2 cellular contexts compared by ENCODE assay signal in the genomic region with DNA sequence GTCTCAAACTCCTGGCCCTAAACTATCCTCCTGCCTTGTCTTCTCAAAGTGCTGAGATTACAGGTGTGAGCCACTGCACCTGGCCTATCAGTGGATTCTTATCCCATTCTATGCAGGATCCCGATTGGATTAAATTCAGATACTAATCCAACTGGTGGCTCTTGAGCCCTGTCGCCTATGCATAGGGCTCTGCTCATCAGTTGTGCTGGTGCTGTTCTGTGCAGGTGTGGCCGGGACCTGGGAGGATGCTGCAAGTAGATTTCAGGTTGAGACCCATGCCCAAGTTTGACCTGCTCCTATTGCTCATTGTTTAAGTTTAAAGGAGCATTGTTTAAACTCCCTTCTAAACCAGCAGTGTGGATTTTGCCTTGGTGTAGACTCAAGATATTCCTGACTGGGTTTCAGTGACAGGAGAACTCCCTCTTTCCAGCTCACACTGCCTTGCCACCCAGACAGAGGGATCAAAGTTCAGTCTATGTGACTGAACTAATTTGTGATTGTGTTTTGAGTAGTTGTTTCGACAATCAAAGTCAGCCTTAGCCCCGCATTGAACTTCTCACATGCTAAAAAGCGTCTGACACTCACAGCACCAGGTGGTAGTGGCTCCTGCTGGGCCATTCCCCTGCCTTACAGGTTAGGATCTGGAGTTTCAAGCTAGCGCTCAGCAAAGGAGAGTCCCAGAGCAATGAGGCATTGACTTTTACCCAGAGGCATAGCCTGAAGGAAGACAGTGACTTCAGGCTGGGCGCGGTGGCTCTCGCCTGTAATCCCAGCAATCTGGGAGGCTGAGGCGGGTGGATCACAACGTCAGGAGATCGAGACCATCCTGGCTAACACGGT.
TF ChIP-seq lines count a peak whose summit lies in the region.

No MANE protein-coding gene starts in this region.

TF ChIP-seq in HepG2, 621 proteins besides CTCF, POLR2A, EP300 and RAD21 (continues in another document):
- TF ChIP-seq MZF1 (CRISPR knock-in tag; IDR thresholded peaks at IDR 0.05; ENCODE audit: borderline replicate concordance): no peak
- TF ChIP-seq ZNF263 (CRISPR knock-in tag; IDR thresholded peaks at IDR 0.05): no peak
- no peak for TF ChIP-seq ETV6 (CRISPR knock-in tag; conservative IDR thresholded peaks at IDR 0.05)
- TF ChIP-seq ISX (CRISPR knock-in tag; conservative IDR thresholded peaks at IDR 0.05): no peak
- TF ChIP-seq, protein P1, sequence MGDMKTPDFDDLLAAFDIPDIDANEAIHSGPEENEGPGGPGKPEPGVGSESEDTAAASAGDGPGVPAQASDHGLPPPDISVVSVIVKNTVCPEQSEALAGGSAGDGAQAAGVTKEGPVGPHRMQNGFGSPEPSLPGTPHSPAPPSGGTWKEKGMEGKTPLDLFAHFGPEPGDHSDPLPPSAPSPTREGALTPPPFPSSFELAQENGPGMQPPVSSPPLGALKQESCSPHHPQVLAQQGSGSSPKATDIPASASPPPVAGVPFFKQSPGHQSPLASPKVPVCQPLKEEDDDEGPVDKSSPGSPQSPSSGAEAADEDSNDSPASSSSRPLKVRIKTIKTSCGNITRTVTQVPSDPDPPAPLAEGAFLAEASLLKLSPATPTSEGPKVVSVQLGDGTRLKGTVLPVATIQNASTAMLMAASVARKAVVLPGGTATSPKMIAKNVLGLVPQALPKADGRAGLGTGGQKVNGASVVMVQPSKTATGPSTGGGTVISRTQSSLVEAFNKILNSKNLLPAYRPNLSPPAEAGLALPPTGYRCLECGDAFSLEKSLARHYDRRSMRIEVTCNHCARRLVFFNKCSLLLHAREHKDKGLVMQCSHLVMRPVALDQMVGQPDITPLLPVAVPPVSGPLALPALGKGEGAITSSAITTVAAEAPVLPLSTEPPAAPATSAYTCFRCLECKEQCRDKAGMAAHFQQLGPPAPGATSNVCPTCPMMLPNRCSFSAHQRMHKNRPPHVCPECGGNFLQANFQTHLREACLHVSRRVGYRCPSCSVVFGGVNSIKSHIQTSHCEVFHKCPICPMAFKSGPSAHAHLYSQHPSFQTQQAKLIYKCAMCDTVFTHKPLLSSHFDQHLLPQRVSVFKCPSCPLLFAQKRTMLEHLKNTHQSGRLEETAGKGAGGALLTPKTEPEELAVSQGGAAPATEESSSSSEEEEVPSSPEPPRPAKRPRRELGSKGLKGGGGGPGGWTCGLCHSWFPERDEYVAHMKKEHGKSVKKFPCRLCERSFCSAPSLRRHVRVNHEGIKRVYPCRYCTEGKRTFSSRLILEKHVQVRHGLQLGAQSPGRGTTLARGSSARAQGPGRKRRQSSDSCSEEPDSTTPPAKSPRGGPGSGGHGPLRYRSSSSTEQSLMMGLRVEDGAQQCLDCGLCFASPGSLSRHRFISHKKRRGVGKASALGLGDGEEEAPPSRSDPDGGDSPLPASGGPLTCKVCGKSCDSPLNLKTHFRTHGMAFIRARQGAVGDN (CRISPR knock-in tag; IDR thresholded peaks at IDR 0.05): peak; percentile 27; the same call in 1 of the 2 replicates
- no peak for TF ChIP-seq ZNF589 (CRISPR knock-in tag; conservative IDR thresholded peaks at IDR 0.05)
- TF ChIP-seq ZNF558 (CRISPR knock-in tag; IDR thresholded peaks at IDR 0.05; ENCODE audit: borderline replicate concordance): no peak
- TF ChIP-seq NFE2L2 (IDR thresholded peaks at IDR 0.05; ENCODE audit: low read length): no peak
- TF ChIP-seq ZMYM4 (CRISPR knock-in tag; IDR thresholded peaks at IDR 0.05): peak; percentile 15; the same call in 1 of the 2 replicates
- peak; percentile 48 for TF ChIP-seq HNF4A (CRISPR knock-in tag; IDR thresholded peaks at IDR 0.05)
- no peak for TF ChIP-seq RNF2 (conservative IDR thresholded peaks at IDR 0.05; ENCODE audit: low read depth)
- TF ChIP-seq FOXP1 (IDR thresholded peaks at IDR 0.05): no peak
- TF ChIP-seq FOXP1 (CRISPR knock-in tag; IDR thresholded peaks at IDR 0.05): no peak
- no peak for TF ChIP-seq PHF21A (CRISPR knock-in tag; IDR thresholded peaks at IDR 0.05)
- TF ChIP-seq, protein P2, sequence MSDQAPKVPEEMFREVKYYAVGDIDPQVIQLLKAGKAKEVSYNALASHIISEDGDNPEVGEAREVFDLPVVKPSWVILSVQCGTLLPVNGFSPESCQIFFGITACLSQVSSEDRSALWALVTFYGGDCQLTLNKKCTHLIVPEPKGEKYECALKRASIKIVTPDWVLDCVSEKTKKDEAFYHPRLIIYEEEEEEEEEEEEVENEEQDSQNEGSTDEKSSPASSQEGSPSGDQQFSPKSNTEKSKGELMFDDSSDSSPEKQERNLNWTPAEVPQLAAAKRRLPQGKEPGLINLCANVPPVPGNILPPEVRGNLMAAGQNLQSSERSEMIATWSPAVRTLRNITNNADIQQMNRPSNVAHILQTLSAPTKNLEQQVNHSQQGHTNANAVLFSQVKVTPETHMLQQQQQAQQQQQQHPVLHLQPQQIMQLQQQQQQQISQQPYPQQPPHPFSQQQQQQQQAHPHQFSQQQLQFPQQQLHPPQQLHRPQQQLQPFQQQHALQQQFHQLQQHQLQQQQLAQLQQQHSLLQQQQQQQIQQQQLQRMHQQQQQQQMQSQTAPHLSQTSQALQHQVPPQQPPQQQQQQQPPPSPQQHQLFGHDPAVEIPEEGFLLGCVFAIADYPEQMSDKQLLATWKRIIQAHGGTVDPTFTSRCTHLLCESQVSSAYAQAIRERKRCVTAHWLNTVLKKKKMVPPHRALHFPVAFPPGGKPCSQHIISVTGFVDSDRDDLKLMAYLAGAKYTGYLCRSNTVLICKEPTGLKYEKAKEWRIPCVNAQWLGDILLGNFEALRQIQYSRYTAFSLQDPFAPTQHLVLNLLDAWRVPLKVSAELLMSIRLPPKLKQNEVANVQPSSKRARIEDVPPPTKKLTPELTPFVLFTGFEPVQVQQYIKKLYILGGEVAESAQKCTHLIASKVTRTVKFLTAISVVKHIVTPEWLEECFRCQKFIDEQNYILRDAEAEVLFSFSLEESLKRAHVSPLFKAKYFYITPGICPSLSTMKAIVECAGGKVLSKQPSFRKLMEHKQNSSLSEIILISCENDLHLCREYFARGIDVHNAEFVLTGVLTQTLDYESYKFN (CRISPR knock-in tag; conservative IDR thresholded peaks at IDR 0.05): 0 out of 2 replicates have a peak, but pooled peaks have one; percentile 19
- TF ChIP-seq XRCC5 (optimal IDR thresholded peaks at IDR 0.05; ENCODE audit: low read length): no peak
- no peak for TF ChIP-seq ZNF549 (CRISPR knock-in tag; IDR thresholded peaks at IDR 0.05)
- TF ChIP-seq ZNF180 (CRISPR knock-in tag; IDR thresholded peaks at IDR 0.05; ENCODE audit: borderline replicate concordance, low read depth): no peak
- TF ChIP-seq RFX5 (IDR thresholded peaks at IDR 0.05; ENCODE audit: low read depth, low read length): no peak

TF ChIP-seq in H1, 55 proteins besides CTCF, POLR2A, EP300 and RAD21:
- 0 out of 2 replicates have a peak, but pooled peaks have one; percentile 31 for TF ChIP-seq CREB1 (IDR thresholded peaks at IDR 0.05)
- TF ChIP-seq GTF2F1 (IDR thresholded peaks at IDR 0.05; ENCODE audit: borderline replicate concordance, low read depth, low read length): no peak
- TF ChIP-seq JUN (IDR thresholded peaks at IDR 0.05; ENCODE audit: low read depth, low read length): no peak
- TF ChIP-seq, protein P3, sequence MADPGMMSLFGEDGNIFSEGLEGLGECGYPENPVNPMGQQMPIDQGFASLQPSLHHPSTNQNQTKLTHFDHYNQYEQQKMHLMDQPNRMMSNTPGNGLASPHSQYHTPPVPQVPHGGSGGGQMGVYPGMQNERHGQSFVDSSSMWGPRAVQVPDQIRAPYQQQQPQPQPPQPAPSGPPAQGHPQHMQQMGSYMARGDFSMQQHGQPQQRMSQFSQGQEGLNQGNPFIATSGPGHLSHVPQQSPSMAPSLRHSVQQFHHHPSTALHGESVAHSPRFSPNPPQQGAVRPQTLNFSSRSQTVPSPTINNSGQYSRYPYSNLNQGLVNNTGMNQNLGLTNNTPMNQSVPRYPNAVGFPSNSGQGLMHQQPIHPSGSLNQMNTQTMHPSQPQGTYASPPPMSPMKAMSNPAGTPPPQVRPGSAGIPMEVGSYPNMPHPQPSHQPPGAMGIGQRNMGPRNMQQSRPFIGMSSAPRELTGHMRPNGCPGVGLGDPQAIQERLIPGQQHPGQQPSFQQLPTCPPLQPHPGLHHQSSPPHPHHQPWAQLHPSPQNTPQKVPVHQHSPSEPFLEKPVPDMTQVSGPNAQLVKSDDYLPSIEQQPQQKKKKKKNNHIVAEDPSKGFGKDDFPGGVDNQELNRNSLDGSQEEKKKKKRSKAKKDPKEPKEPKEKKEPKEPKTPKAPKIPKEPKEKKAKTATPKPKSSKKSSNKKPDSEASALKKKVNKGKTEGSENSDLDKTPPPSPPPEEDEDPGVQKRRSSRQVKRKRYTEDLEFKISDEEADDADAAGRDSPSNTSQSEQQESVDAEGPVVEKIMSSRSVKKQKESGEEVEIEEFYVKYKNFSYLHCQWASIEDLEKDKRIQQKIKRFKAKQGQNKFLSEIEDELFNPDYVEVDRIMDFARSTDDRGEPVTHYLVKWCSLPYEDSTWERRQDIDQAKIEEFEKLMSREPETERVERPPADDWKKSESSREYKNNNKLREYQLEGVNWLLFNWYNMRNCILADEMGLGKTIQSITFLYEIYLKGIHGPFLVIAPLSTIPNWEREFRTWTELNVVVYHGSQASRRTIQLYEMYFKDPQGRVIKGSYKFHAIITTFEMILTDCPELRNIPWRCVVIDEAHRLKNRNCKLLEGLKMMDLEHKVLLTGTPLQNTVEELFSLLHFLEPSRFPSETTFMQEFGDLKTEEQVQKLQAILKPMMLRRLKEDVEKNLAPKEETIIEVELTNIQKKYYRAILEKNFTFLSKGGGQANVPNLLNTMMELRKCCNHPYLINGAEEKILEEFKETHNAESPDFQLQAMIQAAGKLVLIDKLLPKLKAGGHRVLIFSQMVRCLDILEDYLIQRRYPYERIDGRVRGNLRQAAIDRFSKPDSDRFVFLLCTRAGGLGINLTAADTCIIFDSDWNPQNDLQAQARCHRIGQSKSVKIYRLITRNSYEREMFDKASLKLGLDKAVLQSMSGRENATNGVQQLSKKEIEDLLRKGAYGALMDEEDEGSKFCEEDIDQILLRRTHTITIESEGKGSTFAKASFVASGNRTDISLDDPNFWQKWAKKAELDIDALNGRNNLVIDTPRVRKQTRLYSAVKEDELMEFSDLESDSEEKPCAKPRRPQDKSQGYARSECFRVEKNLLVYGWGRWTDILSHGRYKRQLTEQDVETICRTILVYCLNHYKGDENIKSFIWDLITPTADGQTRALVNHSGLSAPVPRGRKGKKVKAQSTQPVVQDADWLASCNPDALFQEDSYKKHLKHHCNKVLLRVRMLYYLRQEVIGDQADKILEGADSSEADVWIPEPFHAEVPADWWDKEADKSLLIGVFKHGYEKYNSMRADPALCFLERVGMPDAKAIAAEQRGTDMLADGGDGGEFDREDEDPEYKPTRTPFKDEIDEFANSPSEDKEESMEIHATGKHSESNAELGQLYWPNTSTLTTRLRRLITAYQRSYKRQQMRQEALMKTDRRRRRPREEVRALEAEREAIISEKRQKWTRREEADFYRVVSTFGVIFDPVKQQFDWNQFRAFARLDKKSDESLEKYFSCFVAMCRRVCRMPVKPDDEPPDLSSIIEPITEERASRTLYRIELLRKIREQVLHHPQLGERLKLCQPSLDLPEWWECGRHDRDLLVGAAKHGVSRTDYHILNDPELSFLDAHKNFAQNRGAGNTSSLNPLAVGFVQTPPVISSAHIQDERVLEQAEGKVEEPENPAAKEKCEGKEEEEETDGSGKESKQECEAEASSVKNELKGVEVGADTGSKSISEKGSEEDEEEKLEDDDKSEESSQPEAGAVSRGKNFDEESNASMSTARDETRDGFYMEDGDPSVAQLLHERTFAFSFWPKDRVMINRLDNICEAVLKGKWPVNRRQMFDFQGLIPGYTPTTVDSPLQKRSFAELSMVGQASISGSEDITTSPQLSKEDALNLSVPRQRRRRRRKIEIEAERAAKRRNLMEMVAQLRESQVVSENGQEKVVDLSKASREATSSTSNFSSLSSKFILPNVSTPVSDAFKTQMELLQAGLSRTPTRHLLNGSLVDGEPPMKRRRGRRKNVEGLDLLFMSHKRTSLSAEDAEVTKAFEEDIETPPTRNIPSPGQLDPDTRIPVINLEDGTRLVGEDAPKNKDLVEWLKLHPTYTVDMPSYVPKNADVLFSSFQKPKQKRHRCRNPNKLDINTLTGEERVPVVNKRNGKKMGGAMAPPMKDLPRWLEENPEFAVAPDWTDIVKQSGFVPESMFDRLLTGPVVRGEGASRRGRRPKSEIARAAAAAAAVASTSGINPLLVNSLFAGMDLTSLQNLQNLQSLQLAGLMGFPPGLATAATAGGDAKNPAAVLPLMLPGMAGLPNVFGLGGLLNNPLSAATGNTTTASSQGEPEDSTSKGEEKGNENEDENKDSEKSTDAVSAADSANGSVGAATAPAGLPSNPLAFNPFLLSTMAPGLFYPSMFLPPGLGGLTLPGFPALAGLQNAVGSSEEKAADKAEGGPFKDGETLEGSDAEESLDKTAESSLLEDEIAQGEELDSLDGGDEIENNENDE (IDR thresholded peaks at IDR 0.05; ENCODE audit: insufficient replicate concordance, low read length): no peak
